ENCODE assay signal across 8 cellular contexts in genomic region chr1:93814059-93814794, GRCh38.
DNase-seq lines count a peak whose midpoint lies in the region; ATAC-seq and TF ChIP-seq lines count a peak whose summit lies in the region.

No MANE protein-coding gene starts in this region.

- peak; percentile 99 for TF ChIP-seq CTCF in LNCaP clone FGC (IDR thresholded peaks at IDR 0.05; ENCODE audit: control insufficient read depth, extremely low read depth, insufficient read depth)

- ATAC-seq in GM21390 (IDR thresholded peaks at IDR 0.05; ENCODE audit: unreplicated experiment) (peak; percentile 72), HG03439 (IDR thresholded peaks at IDR 0.05; ENCODE audit: unreplicated experiment) (no peak)

- DNase-seq in DMS114 treated with DMSO at 0.1 percent for 48 hours (lab: John Stamatoyannopoulos, UW; ENCODE audit: unreplicated experiment) = peak; percentile 62
- peak; percentile 70 for DNase-seq in LNCaP clone FGC (ENCODE audit: low read depth)
- DNase-seq in OCI-M2 (lab: John Stamatoyannopoulos, UW; ENCODE audit: unreplicated experiment) = peak; percentile 34
- DNase-seq in activated gamma-delta T cell treated with anti-CD3 and anti-CD28 coated beads, Interleukin-2, amount 50 U/mL, for 16 hours (ENCODE audit: low read depth) = peak; percentile 21
- DNase-seq in head of caudate nucleus = peak in 39 of 42 donors; percentile 18 to 84 (median 62)
- DNase-seq in posterior cingulate gyrus = peak in 6 of 10 donors; percentile 14 to 62 (median 60)

- intact Hi-C loops in head of caudate nucleus (cut with DNase I) (loop anchor here (10.0 kb wide), 1 partner anchor 379 kb away; no protein-coding TSS in a partner anchor), posterior cingulate gyrus (cut with DNase I) (loop anchor here (1.0 to 2.0 kb wide), 2 partner anchors 185 to 376 kb away; no protein-coding TSS in a partner anchor)

- no peak overlapping the region for H3K4me3 ChIP-seq in LNCaP clone FGC (ENCODE audit: low read depth, low read length)
